Comparison of ENCODE assay signal across 1 cellular context in the genomic region with DNA sequence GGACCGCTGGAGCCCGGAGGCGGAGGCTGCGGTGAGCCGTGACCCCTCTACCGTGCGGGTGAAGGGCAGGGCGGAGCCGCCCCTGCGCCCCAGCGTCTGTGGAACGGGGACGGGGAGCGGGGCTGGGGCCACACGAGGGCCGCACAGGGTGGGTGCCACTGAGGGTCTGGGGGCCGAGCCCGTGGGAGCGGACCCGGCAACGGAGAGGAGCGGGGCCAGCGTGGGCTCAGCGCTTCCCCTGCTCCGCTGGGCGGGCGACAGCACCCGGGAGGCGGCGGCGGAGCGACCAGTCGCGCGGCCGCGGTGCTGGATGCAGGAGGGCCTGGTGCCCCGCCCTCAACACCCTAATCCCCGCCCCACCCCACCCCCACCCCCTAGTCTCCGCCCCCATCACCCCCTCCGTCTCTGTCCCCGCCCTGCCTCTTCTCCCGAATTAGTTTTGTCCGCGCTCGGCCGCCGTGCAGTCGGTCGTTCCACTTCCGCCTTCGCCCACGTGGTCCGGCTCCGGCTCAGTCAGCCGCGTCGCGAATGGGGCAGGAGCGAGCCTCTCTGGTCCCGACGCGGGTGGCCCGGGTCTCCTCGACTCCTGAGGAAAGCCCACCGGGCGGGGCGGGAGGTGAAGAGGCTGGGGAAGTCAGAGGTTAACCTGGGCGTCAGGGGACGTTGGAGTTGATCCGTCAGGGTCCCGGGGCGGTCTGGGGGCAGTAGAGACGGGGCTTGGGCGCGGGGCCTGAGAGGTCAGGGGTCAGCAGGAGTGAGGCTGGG.
TF ChIP-seq lines count a peak whose summit lies in the region.

A gene (plus strand): TSS at position 512 of the 765 bp plus-strand sequence. CDS start 447 bp downstream, outside the sequence.

TF ChIP-seq in HepG2, 621 proteins besides CTCF, POLR2A, EP300 and RAD21 (continued from another document and continues in another):
- TF ChIP-seq, protein P1, sequence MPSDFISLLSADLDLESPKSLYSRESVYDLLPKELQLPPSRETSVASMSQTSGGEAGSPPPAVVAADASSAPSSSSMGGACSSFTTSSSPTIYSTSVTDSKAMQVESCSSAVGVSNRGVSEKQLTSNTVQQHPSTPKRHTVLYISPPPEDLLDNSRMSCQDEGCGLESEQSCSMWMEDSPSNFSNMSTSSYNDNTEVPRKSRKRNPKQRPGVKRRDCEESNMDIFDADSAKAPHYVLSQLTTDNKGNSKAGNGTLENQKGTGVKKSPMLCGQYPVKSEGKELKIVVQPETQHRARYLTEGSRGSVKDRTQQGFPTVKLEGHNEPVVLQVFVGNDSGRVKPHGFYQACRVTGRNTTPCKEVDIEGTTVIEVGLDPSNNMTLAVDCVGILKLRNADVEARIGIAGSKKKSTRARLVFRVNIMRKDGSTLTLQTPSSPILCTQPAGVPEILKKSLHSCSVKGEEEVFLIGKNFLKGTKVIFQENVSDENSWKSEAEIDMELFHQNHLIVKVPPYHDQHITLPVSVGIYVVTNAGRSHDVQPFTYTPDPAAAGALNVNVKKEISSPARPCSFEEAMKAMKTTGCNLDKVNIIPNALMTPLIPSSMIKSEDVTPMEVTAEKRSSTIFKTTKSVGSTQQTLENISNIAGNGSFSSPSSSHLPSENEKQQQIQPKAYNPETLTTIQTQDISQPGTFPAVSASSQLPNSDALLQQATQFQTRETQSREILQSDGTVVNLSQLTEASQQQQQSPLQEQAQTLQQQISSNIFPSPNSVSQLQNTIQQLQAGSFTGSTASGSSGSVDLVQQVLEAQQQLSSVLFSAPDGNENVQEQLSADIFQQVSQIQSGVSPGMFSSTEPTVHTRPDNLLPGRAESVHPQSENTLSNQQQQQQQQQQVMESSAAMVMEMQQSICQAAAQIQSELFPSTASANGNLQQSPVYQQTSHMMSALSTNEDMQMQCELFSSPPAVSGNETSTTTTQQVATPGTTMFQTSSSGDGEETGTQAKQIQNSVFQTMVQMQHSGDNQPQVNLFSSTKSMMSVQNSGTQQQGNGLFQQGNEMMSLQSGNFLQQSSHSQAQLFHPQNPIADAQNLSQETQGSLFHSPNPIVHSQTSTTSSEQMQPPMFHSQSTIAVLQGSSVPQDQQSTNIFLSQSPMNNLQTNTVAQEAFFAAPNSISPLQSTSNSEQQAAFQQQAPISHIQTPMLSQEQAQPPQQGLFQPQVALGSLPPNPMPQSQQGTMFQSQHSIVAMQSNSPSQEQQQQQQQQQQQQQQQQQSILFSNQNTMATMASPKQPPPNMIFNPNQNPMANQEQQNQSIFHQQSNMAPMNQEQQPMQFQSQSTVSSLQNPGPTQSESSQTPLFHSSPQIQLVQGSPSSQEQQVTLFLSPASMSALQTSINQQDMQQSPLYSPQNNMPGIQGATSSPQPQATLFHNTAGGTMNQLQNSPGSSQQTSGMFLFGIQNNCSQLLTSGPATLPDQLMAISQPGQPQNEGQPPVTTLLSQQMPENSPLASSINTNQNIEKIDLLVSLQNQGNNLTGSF (CRISPR knock-in tag; IDR thresholded peaks at IDR 0.05), result no peak
- TF ChIP-seq, protein P2, sequence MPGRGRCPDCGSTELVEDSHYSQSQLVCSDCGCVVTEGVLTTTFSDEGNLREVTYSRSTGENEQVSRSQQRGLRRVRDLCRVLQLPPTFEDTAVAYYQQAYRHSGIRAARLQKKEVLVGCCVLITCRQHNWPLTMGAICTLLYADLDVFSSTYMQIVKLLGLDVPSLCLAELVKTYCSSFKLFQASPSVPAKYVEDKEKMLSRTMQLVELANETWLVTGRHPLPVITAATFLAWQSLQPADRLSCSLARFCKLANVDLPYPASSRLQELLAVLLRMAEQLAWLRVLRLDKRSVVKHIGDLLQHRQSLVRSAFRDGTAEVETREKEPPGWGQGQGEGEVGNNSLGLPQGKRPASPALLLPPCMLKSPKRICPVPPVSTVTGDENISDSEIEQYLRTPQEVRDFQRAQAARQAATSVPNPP (CRISPR knock-in tag; IDR thresholded peaks at IDR 0.05), result no peak
- 0 out of 2 replicates have a peak, but pooled peaks have one; percentile 52 for TF ChIP-seq NFATC3 (CRISPR knock-in tag; IDR thresholded peaks at IDR 0.05)
- TF ChIP-seq ZNF326 (CRISPR knock-in tag; IDR thresholded peaks at IDR 0.05; ENCODE audit: borderline replicate concordance), result no peak
- peak; percentile 53; the same call in 1 of the 2 replicates for TF ChIP-seq KDM3A (CRISPR knock-in tag; IDR thresholded peaks at IDR 0.05; ENCODE audit: low read depth)
- TF ChIP-seq ZNF451 (CRISPR knock-in tag; IDR thresholded peaks at IDR 0.05), result no peak
- peak; percentile 69; the same call in 1 of the 2 replicates for TF ChIP-seq TARDBP (CRISPR knock-in tag; IDR thresholded peaks at IDR 0.05)
- no peak for TF ChIP-seq CENPX (CRISPR knock-in tag; IDR thresholded peaks at IDR 0.05)
- TF ChIP-seq U2AF1 (optimal IDR thresholded peaks at IDR 0.05; ENCODE audit: low read depth, low read length), result no peak
- TF ChIP-seq RBFOX2 (IDR thresholded peaks at IDR 0.05; ENCODE audit: low read depth, low read length), result peak; percentile 92
- no peak for TF ChIP-seq GTF3A (CRISPR knock-in tag; conservative IDR thresholded peaks at IDR 0.05)
- no peak for TF ChIP-seq TOE1 (CRISPR knock-in tag; IDR thresholded peaks at IDR 0.05)
- no peak; the same call in 1 of the 2 replicates for TF ChIP-seq KLF12 (CRISPR knock-in tag; IDR thresholded peaks at IDR 0.05; ENCODE audit: borderline replicate concordance)
- no peak for TF ChIP-seq MAFK (conservative IDR thresholded peaks at IDR 0.05 in 1 of 2, IDR thresholded peaks at IDR 0.05 in 1 of 2; ENCODE audit: low read length in 2 of 2)
- TF ChIP-seq ZNF335 (CRISPR knock-in tag; IDR thresholded peaks at IDR 0.05), result no peak
- TF ChIP-seq GABPA (IDR thresholded peaks at IDR 0.05; ENCODE audit: low read depth, low read length), result peak; percentile 57; the same call in 1 of the 2 replicates
- TF ChIP-seq GABPA (CRISPR knock-in tag; IDR thresholded peaks at IDR 0.05; ENCODE audit: low read depth), result peak; percentile 85
- TF ChIP-seq NCOR1 (IDR thresholded peaks at IDR 0.05; ENCODE audit: borderline replicate concordance, low read length), result 0 out of 2 replicates have a peak, but pooled peaks have one; percentile 24
- TF ChIP-seq PHF5A (CRISPR knock-in tag; IDR thresholded peaks at IDR 0.05; ENCODE audit: low read depth, unreplicated experiment), result peak; percentile 52
- peak; percentile 17; the same call in 1 of the 2 replicates for TF ChIP-seq HNF4A (CRISPR knock-in tag; IDR thresholded peaks at IDR 0.05)
- TF ChIP-seq PPARG (CRISPR knock-in tag; conservative IDR thresholded peaks at IDR 0.05), result 0 out of 2 replicates have a peak, but pooled peaks have one; percentile 12
- TF ChIP-seq ONECUT2 (CRISPR knock-in tag; IDR thresholded peaks at IDR 0.05), result no peak
- TF ChIP-seq MIXL1 (CRISPR knock-in tag; IDR thresholded peaks at IDR 0.05), result peak; percentile 91
- TF ChIP-seq, protein P3, sequence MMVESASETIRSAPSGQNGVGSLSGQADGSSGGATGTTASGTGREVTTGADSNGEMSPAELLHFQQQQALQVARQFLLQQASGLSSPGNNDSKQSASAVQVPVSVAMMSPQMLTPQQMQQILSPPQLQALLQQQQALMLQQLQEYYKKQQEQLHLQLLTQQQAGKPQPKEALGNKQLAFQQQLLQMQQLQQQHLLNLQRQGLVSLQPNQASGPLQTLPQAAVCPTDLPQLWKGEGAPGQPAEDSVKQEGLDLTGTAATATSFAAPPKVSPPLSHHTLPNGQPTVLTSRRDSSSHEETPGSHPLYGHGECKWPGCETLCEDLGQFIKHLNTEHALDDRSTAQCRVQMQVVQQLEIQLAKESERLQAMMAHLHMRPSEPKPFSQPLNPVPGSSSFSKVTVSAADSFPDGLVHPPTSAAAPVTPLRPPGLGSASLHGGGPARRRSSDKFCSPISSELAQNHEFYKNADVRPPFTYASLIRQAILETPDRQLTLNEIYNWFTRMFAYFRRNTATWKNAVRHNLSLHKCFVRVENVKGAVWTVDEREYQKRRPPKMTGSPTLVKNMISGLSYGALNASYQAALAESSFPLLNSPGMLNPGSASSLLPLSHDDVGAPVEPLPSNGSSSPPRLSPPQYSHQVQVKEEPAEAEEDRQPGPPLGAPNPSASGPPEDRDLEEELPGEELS (CRISPR knock-in tag; IDR thresholded peaks at IDR 0.05), result 0 out of 2 replicates have a peak, but pooled peaks have one; percentile 3
- TF ChIP-seq NFYC (CRISPR knock-in tag; IDR thresholded peaks at IDR 0.05), result no peak
- no peak for TF ChIP-seq U2AF2 (IDR thresholded peaks at IDR 0.05; ENCODE audit: low read depth, low read length)
- peak; percentile 58; the same call in 1 of the 2 replicates for TF ChIP-seq NFKB2 (CRISPR knock-in tag; IDR thresholded peaks at IDR 0.05; ENCODE audit: borderline replicate concordance)
- TF ChIP-seq, protein P4, sequence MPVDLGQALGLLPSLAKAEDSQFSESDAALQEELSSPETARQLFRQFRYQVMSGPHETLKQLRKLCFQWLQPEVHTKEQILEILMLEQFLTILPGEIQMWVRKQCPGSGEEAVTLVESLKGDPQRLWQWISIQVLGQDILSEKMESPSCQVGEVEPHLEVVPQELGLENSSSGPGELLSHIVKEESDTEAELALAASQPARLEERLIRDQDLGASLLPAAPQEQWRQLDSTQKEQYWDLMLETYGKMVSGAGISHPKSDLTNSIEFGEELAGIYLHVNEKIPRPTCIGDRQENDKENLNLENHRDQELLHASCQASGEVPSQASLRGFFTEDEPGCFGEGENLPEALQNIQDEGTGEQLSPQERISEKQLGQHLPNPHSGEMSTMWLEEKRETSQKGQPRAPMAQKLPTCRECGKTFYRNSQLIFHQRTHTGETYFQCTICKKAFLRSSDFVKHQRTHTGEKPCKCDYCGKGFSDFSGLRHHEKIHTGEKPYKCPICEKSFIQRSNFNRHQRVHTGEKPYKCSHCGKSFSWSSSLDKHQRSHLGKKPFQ (CRISPR knock-in tag; IDR thresholded peaks at IDR 0.05; ENCODE audit: insufficient replicate concordance), result no peak
- no peak for TF ChIP-seq ZKSCAN1 (IDR thresholded peaks at IDR 0.05; ENCODE audit: low read length)
- TF ChIP-seq ADNP (CRISPR knock-in tag; IDR thresholded peaks at IDR 0.05), result no peak
- peak; percentile 93 for TF ChIP-seq GABPB1 (CRISPR knock-in tag; IDR thresholded peaks at IDR 0.05)
- TF ChIP-seq, protein P5, sequence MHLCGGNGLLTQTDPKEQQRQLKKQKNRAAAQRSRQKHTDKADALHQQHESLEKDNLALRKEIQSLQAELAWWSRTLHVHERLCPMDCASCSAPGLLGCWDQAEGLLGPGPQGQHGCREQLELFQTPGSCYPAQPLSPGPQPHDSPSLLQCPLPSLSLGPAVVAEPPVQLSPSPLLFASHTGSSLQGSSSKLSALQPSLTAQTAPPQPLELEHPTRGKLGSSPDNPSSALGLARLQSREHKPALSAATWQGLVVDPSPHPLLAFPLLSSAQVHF (CRISPR knock-in tag; IDR thresholded peaks at IDR 0.05), result no peak
- TF ChIP-seq ZNF251 (CRISPR knock-in tag; IDR thresholded peaks at IDR 0.05), result no peak
- no peak for TF ChIP-seq NFE2L2 (IDR thresholded peaks at IDR 0.05; ENCODE audit: low read length)
- no peak for TF ChIP-seq ZNF878 (CRISPR knock-in tag; IDR thresholded peaks at IDR 0.05)
- no peak for TF ChIP-seq ZNF180 (CRISPR knock-in tag; IDR thresholded peaks at IDR 0.05; ENCODE audit: borderline replicate concordance, low read depth)
- no peak; the same call in 1 of the 2 replicates for TF ChIP-seq ZC3H13 (CRISPR knock-in tag; IDR thresholded peaks at IDR 0.05)
- no peak; the same call in 1 of the 2 replicates for TF ChIP-seq ZNF124 (CRISPR knock-in tag; IDR thresholded peaks at IDR 0.05)
- TF ChIP-seq, protein P6, sequence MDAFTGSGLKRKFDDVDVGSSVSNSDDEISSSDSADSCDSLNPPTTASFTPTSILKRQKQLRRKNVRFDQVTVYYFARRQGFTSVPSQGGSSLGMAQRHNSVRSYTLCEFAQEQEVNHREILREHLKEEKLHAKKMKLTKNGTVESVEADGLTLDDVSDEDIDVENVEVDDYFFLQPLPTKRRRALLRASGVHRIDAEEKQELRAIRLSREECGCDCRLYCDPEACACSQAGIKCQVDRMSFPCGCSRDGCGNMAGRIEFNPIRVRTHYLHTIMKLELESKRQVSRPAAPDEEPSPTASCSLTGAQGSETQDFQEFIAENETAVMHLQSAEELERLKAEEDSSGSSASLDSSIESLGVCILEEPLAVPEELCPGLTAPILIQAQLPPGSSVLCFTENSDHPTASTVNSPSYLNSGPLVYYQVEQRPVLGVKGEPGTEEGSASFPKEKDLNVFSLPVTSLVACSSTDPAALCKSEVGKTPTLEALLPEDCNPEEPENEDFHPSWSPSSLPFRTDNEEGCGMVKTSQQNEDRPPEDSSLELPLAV (CRISPR knock-in tag; conservative IDR thresholded peaks at IDR 0.05; ENCODE audit: low read depth), result peak; percentile 67; the same call in 1 of the 2 replicates
- TF ChIP-seq, protein P7, sequence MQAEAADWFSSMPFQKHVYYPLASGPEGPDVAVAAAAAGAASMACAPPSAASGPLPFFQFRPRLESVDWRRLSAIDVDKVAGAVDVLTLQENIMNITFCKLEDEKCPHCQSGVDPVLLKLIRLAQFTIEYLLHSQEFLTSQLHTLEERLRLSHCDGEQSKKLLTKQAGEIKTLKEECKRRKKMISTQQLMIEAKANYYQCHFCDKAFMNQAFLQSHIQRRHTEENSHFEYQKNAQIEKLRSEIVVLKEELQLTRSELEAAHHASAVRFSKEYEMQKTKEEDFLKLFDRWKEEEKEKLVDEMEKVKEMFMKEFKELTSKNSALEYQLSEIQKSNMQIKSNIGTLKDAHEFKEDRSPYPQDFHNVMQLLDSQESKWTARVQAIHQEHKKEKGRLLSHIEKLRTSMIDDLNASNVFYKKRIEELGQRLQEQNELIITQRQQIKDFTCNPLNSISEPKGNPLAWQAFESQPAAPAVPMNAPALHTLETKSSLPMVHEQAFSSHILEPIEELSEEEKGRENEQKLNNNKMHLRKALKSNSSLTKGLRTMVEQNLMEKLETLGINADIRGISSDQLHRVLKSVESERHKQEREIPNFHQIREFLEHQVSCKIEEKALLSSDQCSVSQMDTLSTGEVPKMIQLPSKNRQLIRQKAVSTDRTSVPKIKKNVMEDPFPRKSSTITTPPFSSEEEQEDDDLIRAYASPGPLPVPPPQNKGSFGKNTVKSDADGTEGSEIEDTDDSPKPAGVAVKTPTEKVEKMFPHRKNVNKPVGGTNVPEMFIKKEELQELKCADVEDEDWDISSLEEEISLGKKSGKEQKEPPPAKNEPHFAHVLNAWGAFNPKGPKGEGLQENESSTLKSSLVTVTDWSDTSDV (CRISPR knock-in tag; IDR thresholded peaks at IDR 0.05), result no peak
- peak in 1 of 2 experiments; percentile 95; a peak in 3 of 4 replicates for TF ChIP-seq NR2F1 (CRISPR knock-in tag; IDR thresholded peaks at IDR 0.05)
- no peak for TF ChIP-seq ZNF749 (CRISPR knock-in tag; IDR thresholded peaks at IDR 0.05; ENCODE audit: borderline replicate concordance)
- TF ChIP-seq SRSF1 (optimal IDR thresholded peaks at IDR 0.05; ENCODE audit: low read depth, low read length), result peak; percentile 4
- peak; percentile 80 for TF ChIP-seq KMT2B (CRISPR knock-in tag; IDR thresholded peaks at IDR 0.05)
